In the genomic region with DNA sequence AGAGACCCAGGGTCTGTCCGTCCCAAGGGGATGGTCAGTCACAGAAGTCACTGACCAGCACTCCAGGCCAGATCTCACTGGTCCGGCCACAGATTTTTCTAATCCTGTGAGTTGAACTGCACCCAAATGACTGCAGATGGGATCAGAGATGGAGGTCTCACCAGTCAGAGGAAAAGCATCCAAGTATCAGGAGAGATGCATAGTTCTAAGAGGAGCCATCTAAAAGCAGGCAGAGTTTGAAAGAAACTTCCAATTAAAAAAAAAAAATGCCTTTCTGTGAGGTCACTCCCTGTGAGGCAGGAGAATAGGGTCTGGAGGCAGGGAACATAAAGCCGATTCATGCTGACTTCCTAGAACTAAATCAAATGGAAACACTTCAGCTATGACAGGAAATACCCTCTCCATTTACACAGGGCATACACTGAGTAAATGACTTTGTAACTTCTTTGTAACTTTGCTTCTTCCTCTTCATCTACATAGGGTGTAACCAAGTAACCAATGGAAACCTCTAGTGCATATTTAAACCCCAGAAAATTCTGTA, we compare ENCODE assay signal across 10 cellular contexts.
DNase-seq lines count a peak whose midpoint lies in the region; ATAC-seq and TF ChIP-seq lines count a peak whose summit lies in the region.
"Had no signal": no experiment of that assay in that cellular context is flagged by ENCODE, and none has a peak within 500 bp of the region (broad histone marks: within the 10 kb centered on the region; RNA-seq: fewer than 3 reads in every experiment).

No MANE protein-coding gene starts in this region.

- H3K18ac ChIP-seq in mesenchymal stem cell (ENCODE audit: low read depth in 1 of 2, low read length in 2 of 2): peak overlapping the region in 1 of 2 experiments; percentile 43

- H2BK12ac ChIP-seq in mesenchymal stem cell (ENCODE audit: low read length in 2 of 2): no peak overlapping the region

- intact Hi-C loops in body of pancreas (cut with DNase I) (no loop called here), OCI-LY7 (cut with micrococcal nuclease; ENCODE audit: unreplicated experiment) (no loop called here), lower leg skin (cut with DNase I; ENCODE audit: low total_unique reads) (no loop called here)

- H2BK120ac ChIP-seq in mesenchymal stem cell (ENCODE audit: low read depth, low read length): no peak overlapping the region

- H2BK5ac ChIP-seq in mesenchymal stem cell (ENCODE audit: low read depth, low read length, poor library complexity, severe bottlenecking): no peak overlapping the region

- TF ChIP-seq CTCF in body of pancreas (IDR thresholded peaks at IDR 0.05): no peak
- TF ChIP-seq CTCF in OCI-LY7 (conservative IDR thresholded peaks at IDR 0.05; ENCODE audit: low read length): no peak
- TF ChIP-seq CTCF in lower leg skin (IDR thresholded peaks at IDR 0.05): no peak

- no TSS peak for BruUV-seq in OCI-LY7 (replicated peaks; lab: Mats Ljungman, UMichigan)

- H4K91ac ChIP-seq in mesenchymal stem cell (ENCODE audit: low read length): no peak overlapping the region

- no peaks in the 10 kb centered on the region for H3K79me1 ChIP-seq in mesenchymal stem cell (replicated peaks; ENCODE audit: low read length, poor library complexity, severe bottlenecking)

- peak overlapping the region; percentile 52 for H2BK15ac ChIP-seq in mesenchymal stem cell (ENCODE audit: low read depth, poor library complexity, severe bottlenecking)

- H2AK5ac ChIP-seq in mesenchymal stem cell (ENCODE audit: low read length, severe bottlenecking): peak overlapping the region; percentile 96

- ATAC-seq in body of pancreas (peak; percentile 8), HG03280 (IDR thresholded peaks at IDR 0.05; ENCODE audit: unreplicated experiment) (no peak)

- H3K9ac ChIP-seq in mesenchymal stem cell (ENCODE audit: low read length): peak overlapping the region; percentile 73

- no peaks in the 10 kb centered on the region for H4K20me1 ChIP-seq in OCI-LY7 (ENCODE audit: insufficient read depth, low read length)

- H3K4me2 ChIP-seq in mesenchymal stem cell (ENCODE audit: low read length, poor library complexity, severe bottlenecking) (no peak overlapping the region), OCI-LY7 (ENCODE audit: low read length) (no peak overlapping the region)

- H3K4me3 ChIP-seq in body of pancreas (no peak overlapping the region), mesenchymal stem cell (ENCODE audit: insufficient read depth in 1 of 2, low read depth in 1 of 2, low read length in 2 of 2) (no peak overlapping the region), OCI-LY7 (ENCODE audit: low read depth, low read length, poor library complexity, severe bottlenecking) (no peak overlapping the region), lower leg skin (ENCODE audit: low read depth, poor library complexity, severe bottlenecking) (no peak overlapping the region)

- H3K27me3 ChIP-seq in body of pancreas (no peaks in the 10 kb centered on the region), mesenchymal stem cell (ENCODE audit: control insufficient read depth in 1 of 2, insufficient read depth in 1 of 2, low read length in 2 of 2) (no peaks in the 10 kb centered on the region)

- H3K9me3 ChIP-seq in body of pancreas (no peaks in the 10 kb centered on the region), mesenchymal stem cell (ENCODE audit: control insufficient read depth, low read length) (no peaks in the 10 kb centered on the region), OCI-LY7 (ENCODE audit: low read length) (no peaks in the 10 kb centered on the region)

- H3K9me2 ChIP-seq in OCI-LY7 (ENCODE audit: insufficient read depth, low read length): no peaks in the 10 kb centered on the region

- CTCF ChIA-PET in OCI-LY7 (lab: Charles Lee; ENCODE audit: unreplicated experiment): no interaction called here

- peak; percentile 73 for DNase-seq in AG08396 (ENCODE audit: low spot score)
- DNase-seq in HT1080 (ENCODE audit: low read depth): peak; percentile 81
- DNase-seq in body of pancreas: no peak
- DNase-seq in mesenchymal stem cell: peak; percentile 74
- DNase-seq in cortex of kidney (lab: John Stamatoyannopoulos, UW): no peak
- DNase-seq in OCI-LY7 (ENCODE audit: low spot score): no peak
- no peak for DNase-seq in lower leg skin (ENCODE audit: low spot score in 2 of 2)
- DNase-seq: NCI-H2227 treated with DMSO at 0.1 percent for 48 hours; stimulated activated CD4-positive, alpha-beta T cell treated with anti-CD3 and anti-CD28 coated beads, Interleukin-15, amount 100 ng/mL, for 24 hours had no signal

- H3K27ac ChIP-seq in body of pancreas: peak overlapping the region in 3 of 4 donors; percentile 15 to 25 (median 22)
- H3K27ac ChIP-seq in mesenchymal stem cell (ENCODE audit: low read length, poor library complexity, severe bottlenecking): peak overlapping the region; percentile 8
- no peak overlapping the region for H3K27ac ChIP-seq in OCI-LY7 (ENCODE audit: low read depth, low read length, poor library complexity, severe bottlenecking)

- no peak overlapping the region for H4K8ac ChIP-seq in mesenchymal stem cell (ENCODE audit: low read length)

- no peaks in the 10 kb centered on the region for H3K36me3 ChIP-seq in body of pancreas (replicated peaks in 1 of 2; ENCODE audit: insufficient read depth in 1 of 2, low read depth in 2 of 2)
- H3K36me3 ChIP-seq in mesenchymal stem cell (ENCODE audit: control insufficient read depth in 1 of 2, insufficient read depth in 2 of 2, low read depth in 1 of 2, low read length in 2 of 2): no peaks in the 10 kb centered on the region
- no peaks in the 10 kb centered on the region for H3K36me3 ChIP-seq in OCI-LY7 (ENCODE audit: insufficient read depth, low read length)

- H2AFZ ChIP-seq in mesenchymal stem cell (ENCODE audit: low read depth, low read length) (no peak overlapping the region), OCI-LY7 (ENCODE audit: low read length) (no peak overlapping the region)

- no peak overlapping the region for H3K14ac ChIP-seq in mesenchymal stem cell (ENCODE audit: low read length in 2 of 2)

- POLR2A ChIA-PET in OCI-LY7 (lab: Charles Lee): no interaction called here

- no peak overlapping the region for H3K4ac ChIP-seq in mesenchymal stem cell (ENCODE audit: low read depth in 1 of 2, low read length in 2 of 2)

- H3K79me2 ChIP-seq in OCI-LY7 (ENCODE audit: insufficient read depth, low read depth, low read length): no peaks in the 10 kb centered on the region

- no peak for TF ChIP-seq POLR2A in body of pancreas (IDR thresholded peaks at IDR 0.05)
- TF ChIP-seq POLR2A in lower leg skin (IDR thresholded peaks at IDR 0.05): no peak

- no peak overlapping the region for H3K23ac ChIP-seq in mesenchymal stem cell (ENCODE audit: low read length in 2 of 2)

- H3K4me1 ChIP-seq in body of pancreas (peaks cover 38% of the 10 kb centered on the region), mesenchymal stem cell (ENCODE audit: control insufficient read depth, insufficient read depth, low read depth, low read length) (peaks cover 14% of the 10 kb centered on the region), OCI-LY7 (ENCODE audit: insufficient read depth, low read length, poor library complexity, severe bottlenecking) (no peaks in the 10 kb centered on the region)

- 30% methylated on average over 3 of the region's 3 CpGs for WGBS in body of pancreas, 2 donors
- 19% methylated on average over 3 of the region's 3 CpGs for WGBS in mesenchymal stem cell
- WGBS in lower leg skin, 2 donors: 48 to 50% methylated on average over 3 of the region's 3 CpGs

Comparison
In these comparisons a context has a peak if more than half of its experiments do, and no peak if none do; other contexts are left out.
1. DNase-seq: peak in AG08396 (single experiment), HT1080 (single experiment) and mesenchymal stem cell (single experiment); none in body of pancreas (0 of 4), cortex of kidney (single experiment), OCI-LY7 (single experiment) and lower leg skin (0 of 2).